29 cellular contexts compared by ENCODE assay signal in genomic region chr6:124011180-124011579, GRCh38.
"Had no signal": no experiment of that assay in that cellular context is flagged by ENCODE, and none has a peak within 500 bp of the region (broad histone marks: within the 10 kb centered on the region; RNA-seq: fewer than 3 reads in every experiment).

No MANE protein-coding gene starts in this region.

- H3K4me1 ChIP-seq: pancreas, prostate gland, right atrium auricular region, spleen, suprapubic skin, testis, tibial artery, transverse colon, upper lobe of right lung, uterus had no signal

- H3K4me3 ChIP-seq: pancreas, prostate gland, right atrium auricular region, skin epidermis, smooth muscle cell, spleen, suprapubic skin, testis, tibial artery, transverse colon, upper lobe of right lung, uterus had no signal

- H3K36me3 ChIP-seq: neutrophil, pancreas, prostate gland, right atrium auricular region, spleen, suprapubic skin, tibial artery, transverse colon, upper lobe of right lung, uterus had no signal

- DNase-seq: naive thymus-derived CD8-positive, alpha-beta T cell; nephron progenitor cell; nucleus accumbens; pancreas; retina; spleen; stimulated activated CD4-positive, alpha-beta T cell treated with anti-CD3 and anti-CD28 coated beads, Interleukin-12 subunit alpha, Interleukin-12 subunit beta, amount 100 ng/mL, for 4 hours; stimulated activated CD4-positive, alpha-beta T cell treated with anti-CD3 and anti-CD28 coated beads, Interleukin-1b, Interleukin-23, amount 100 ng/mL, for 48 hours; stimulated activated CD4-positive, alpha-beta T cell treated with anti-CD3 and anti-CD28 coated beads, Interleukin-4, amount 100 ng/mL, for 1 hour; stimulated activated CD4-positive, alpha-beta T cell treated with anti-CD3 and anti-CD28 coated beads, Interleukin-4, amount 100 ng/mL, for 4 hours; stimulated activated CD8-positive, alpha-beta memory T cell treated with anti-CD3 and anti-CD28 coated beads, Interleukin-4, amount 100 ng/mL, for 48 hours; stimulated activated naive CD4-positive, alpha-beta T cell; stimulated activated naive CD8-positive, alpha-beta T cell treated with anti-CD3 and anti-CD28 coated beads, Interleukin-15, amount 100 ng/mL, for 72 hours; stimulated activated naive CD8-positive, alpha-beta T cell treated with anti-CD3 and anti-CD28 coated beads, Interleukin-15, Interleukin-2, amounts not matched to agents 100 U/mL and 50 U/mL, for 24 hours; substantia nigra; testis; tibial artery; transverse colon; upper lobe of right lung; uterus had no signal

- H3K9me3 ChIP-seq: neutrophil, prostate gland, right atrium auricular region, spleen, suprapubic skin, testis, tibial artery, transverse colon, upper lobe of right lung, uterus had no signal

- H3K4me2 ChIP-seq: smooth muscle cell had no signal

- H3K27ac ChIP-seq: neutrophil, pancreas, prostate gland, right atrium auricular region, skin epidermis, spleen, suprapubic skin, testis, tibial artery, transverse colon, upper lobe of right lung, uterus had no signal

- ATAC-seq: naive thymus-derived CD8-positive, alpha-beta T cell; natural killer cell treated with Interleukin-12 subunit alpha and Interleukin-12 subunit beta and Interleukin-15 and Interleukin-18, amount 100 ng/mL, for 72 hours; pancreas; sciatic nerve; stimulated activated memory B cell treated with anti-CD40 and anti-IgM and Interleukin-4, amounts not matched to agents 10 μg/mL and 1 μg/mL and 100 μg/mL, for 72 hours; stimulated activated naive CD8-positive, alpha-beta T cell treated with anti-CD3 and anti-CD28 coated beads, Interleukin-15, amount 100 ng/mL, for 72 hours; stimulated activated naive CD8-positive, alpha-beta T cell treated with anti-CD3 and anti-CD28 coated beads, Interleukin-15, Interleukin-2, amounts not matched to agents 100 U/mL and 50 U/mL, for 24 hours; upper lobe of right lung had no signal

- H3K27me3 ChIP-seq: neutrophil, pancreas, right atrium auricular region, spleen, suprapubic skin, testis, tibial artery, transverse colon, upper lobe of right lung, uterus had no signal
